Comparison of ENCODE assay signal across 8 cellular contexts in genomic region chr6:150395388-150396009, GRCh38. TPM values are rescaled to one million over a fixed set of nuclear protein-coding genes. Genes with fewer than 3 reads are reported as not detected.
DNase-seq lines count a peak whose midpoint lies in the region; ATAC-seq and TF ChIP-seq lines count a peak whose summit lies in the region.

No MANE protein-coding gene starts in this region.

- 36 to 50% methylated on average over 12 of the region's 12 CpGs for WGBS in body of pancreas, 2 donors

- H3K4me3 ChIP-seq in A673 (ENCODE audit: low read depth, low read length, poor library complexity, severe bottlenecking) (no peak overlapping the region), Peyer's patch (no peak overlapping the region), body of pancreas (no peak overlapping the region)

- DNase-seq in A673 (ENCODE audit: low spot score) (peak; percentile 82), GM03348 (ENCODE audit: low spot score) (peak; percentile 79), KBM-7 (peak; percentile 59), Peyer's patch (peak in 2 of 3 donors; percentile 34 to 71), body of pancreas (peak; percentile 47 to 68 (median 62)), immature natural killer cell (peak; percentile 8 to 40 (median 15))
- DNase-seq in stimulated activated CD4-positive, alpha-beta T cell treated with anti-CD3 and anti-CD28 coated beads, Interleukin-4, amount 100 ng/mL, for 24 hours = peak; percentile 36
- DNase-seq in effector CD4-positive, alpha-beta T cell = no peak

- no peak overlapping the region for H3K27ac ChIP-seq in A673 (ENCODE audit: low read depth, low read length, poor library complexity, severe bottlenecking)
- H3K27ac ChIP-seq in Peyer's patch = no peak overlapping the region
- H3K27ac ChIP-seq in body of pancreas = no peak overlapping the region

- H3K4me3 Mint-ChIP-seq in immature natural killer cell = no peak overlapping the region

- TF ChIP-seq CTCF in A673 (conservative IDR thresholded peaks at IDR 0.05; ENCODE audit: low read depth, low read length) (peak; percentile 77), Peyer's patch (IDR thresholded peaks at IDR 0.05) (peak; percentile 8 to 80 (median 72)), body of pancreas (IDR thresholded peaks at IDR 0.05) (peak; percentile 47 to 78 (median 67))

- no peaks in the 10 kb centered on the region for H3K4me1 Mint-ChIP-seq in immature natural killer cell

- H3K27me3 ChIP-seq in A673 (replicated peaks; ENCODE audit: insufficient read depth, low read depth, low read length, poor library complexity) (no peaks in the 10 kb centered on the region), Peyer's patch (no peaks in the 10 kb centered on the region), body of pancreas (no peaks in the 10 kb centered on the region)

- in situ Hi-C loops in KBM-7 (cut with MboI; ENCODE audit: low pct_unique_long_range_greater_than_20kb, low sequenced_read_pairs) = no loop called here

- intact Hi-C loops in A673 (cut with micrococcal nuclease; ENCODE audit: unreplicated experiment) = loop anchor here (2.0 to 10.0 kb wide), 2 partner anchors 315 to 461 kb away; no protein-coding TSS in a partner anchor
- intact Hi-C loops in body of pancreas (cut with DNase I) = loop anchor here (10.0 kb wide), 1 partner anchor 311 kb away; no protein-coding TSS in a partner anchor

- CTCF ChIA-PET in A673 (lab: Charles Lee) = interaction anchor here (0.5 to 2.2 kb wide), 8 partner anchors 16 to 420 kb away, joined by 3 to 22 read pairs (median 5); no protein-coding TSS in a partner anchor

- no peaks in the 10 kb centered on the region for H3K9me3 Mint-ChIP-seq in immature natural killer cell

- no peaks in the 10 kb centered on the region for H3K36me3 ChIP-seq in A673 (ENCODE audit: insufficient read depth, low read length, poor library complexity, severe bottlenecking)
- no peaks in the 10 kb centered on the region for H3K36me3 ChIP-seq in Peyer's patch
- no peaks in the 10 kb centered on the region for H3K36me3 ChIP-seq in body of pancreas (replicated peaks in 1 of 2; ENCODE audit: insufficient read depth in 1 of 2, low read depth in 2 of 2)

- POLR2A ChIA-PET in A673 (lab: Charles Lee; ENCODE audit: low non-redundant PET) = no interaction called here

- peak; percentile 72 for ATAC-seq in body of pancreas

- H3K9me3 ChIP-seq in A673 (ENCODE audit: low read depth, low read length, poor library complexity, severe bottlenecking) (no peaks in the 10 kb centered on the region), Peyer's patch (no peaks in the 10 kb centered on the region), body of pancreas (no peaks in the 10 kb centered on the region)

- H3K27me3 Mint-ChIP-seq in immature natural killer cell (ENCODE audit: low read depth in 3 of 3) = peaks cover 5 to 13% (median 6%) of the 10 kb centered on the region in 3 donors

- no TSS peak for BruUV-seq in A673 (replicated peaks; lab: Mats Ljungman, UMichigan)

- no peaks in the 10 kb centered on the region for H3K36me3 Mint-ChIP-seq in immature natural killer cell

- no peak for TF ChIP-seq POLR2A in Peyer's patch (IDR thresholded peaks at IDR 0.05)
- TF ChIP-seq POLR2A in body of pancreas (IDR thresholded peaks at IDR 0.05) = no peak

- H3K27ac Mint-ChIP-seq in immature natural killer cell = no peak overlapping the region

- H3K4me1 ChIP-seq in A673 (ENCODE audit: insufficient read depth, low read length, poor library complexity, severe bottlenecking) (no peaks in the 10 kb centered on the region), Peyer's patch (no peaks in the 10 kb centered on the region), body of pancreas (peaks cover 7% of the 10 kb centered on the region)

RNA-seq across cellular contexts. Expression of gene IYD, which starts 26.7 kb away (rescaled TPM):
- total RNA-seq in A673 (2021) = not detected in 2 replicates
- total RNA-seq in Peyer's patch = 10 to 100 TPM in 3 of 4 donors, under 1 TPM in 1; 0.83 to 57.0 (median 36.8) TPM
- 1 to 10 TPM in 1 of 2 donors, under 1 TPM in 1; under 0.01 to 1.3 TPM for total RNA-seq in body of pancreas
- not detected for polyA plus RNA-seq in immature natural killer cell
